In the genomic region with DNA sequence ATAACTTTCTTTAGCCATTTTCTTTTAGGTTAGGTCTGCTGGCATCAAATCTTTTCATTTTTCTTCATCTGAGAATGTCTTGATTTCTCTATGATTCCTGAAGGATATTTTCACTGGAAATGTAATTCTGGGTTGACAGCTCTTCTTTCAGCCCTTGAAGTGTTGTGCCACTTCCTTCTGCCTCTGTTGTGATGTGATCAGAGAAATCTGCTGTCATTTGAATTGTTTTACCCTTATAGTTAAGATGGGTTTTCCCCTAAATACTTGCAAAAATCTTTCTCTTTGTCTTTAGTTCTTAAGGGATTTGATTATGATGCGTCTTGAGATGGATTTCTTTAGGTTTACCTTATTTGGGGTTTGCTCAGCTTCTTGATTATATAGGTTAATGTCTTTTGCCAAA, we compare ENCODE assay signal across 1 cellular context.
TF ChIP-seq lines count a peak whose summit lies in the region.

No MANE protein-coding gene starts in this region.

TF ChIP-seq in GM23338, 12 proteins besides CTCF, POLR2A, EP300 and RAD21 (continued from another document):
- TF ChIP-seq, protein P1, sequence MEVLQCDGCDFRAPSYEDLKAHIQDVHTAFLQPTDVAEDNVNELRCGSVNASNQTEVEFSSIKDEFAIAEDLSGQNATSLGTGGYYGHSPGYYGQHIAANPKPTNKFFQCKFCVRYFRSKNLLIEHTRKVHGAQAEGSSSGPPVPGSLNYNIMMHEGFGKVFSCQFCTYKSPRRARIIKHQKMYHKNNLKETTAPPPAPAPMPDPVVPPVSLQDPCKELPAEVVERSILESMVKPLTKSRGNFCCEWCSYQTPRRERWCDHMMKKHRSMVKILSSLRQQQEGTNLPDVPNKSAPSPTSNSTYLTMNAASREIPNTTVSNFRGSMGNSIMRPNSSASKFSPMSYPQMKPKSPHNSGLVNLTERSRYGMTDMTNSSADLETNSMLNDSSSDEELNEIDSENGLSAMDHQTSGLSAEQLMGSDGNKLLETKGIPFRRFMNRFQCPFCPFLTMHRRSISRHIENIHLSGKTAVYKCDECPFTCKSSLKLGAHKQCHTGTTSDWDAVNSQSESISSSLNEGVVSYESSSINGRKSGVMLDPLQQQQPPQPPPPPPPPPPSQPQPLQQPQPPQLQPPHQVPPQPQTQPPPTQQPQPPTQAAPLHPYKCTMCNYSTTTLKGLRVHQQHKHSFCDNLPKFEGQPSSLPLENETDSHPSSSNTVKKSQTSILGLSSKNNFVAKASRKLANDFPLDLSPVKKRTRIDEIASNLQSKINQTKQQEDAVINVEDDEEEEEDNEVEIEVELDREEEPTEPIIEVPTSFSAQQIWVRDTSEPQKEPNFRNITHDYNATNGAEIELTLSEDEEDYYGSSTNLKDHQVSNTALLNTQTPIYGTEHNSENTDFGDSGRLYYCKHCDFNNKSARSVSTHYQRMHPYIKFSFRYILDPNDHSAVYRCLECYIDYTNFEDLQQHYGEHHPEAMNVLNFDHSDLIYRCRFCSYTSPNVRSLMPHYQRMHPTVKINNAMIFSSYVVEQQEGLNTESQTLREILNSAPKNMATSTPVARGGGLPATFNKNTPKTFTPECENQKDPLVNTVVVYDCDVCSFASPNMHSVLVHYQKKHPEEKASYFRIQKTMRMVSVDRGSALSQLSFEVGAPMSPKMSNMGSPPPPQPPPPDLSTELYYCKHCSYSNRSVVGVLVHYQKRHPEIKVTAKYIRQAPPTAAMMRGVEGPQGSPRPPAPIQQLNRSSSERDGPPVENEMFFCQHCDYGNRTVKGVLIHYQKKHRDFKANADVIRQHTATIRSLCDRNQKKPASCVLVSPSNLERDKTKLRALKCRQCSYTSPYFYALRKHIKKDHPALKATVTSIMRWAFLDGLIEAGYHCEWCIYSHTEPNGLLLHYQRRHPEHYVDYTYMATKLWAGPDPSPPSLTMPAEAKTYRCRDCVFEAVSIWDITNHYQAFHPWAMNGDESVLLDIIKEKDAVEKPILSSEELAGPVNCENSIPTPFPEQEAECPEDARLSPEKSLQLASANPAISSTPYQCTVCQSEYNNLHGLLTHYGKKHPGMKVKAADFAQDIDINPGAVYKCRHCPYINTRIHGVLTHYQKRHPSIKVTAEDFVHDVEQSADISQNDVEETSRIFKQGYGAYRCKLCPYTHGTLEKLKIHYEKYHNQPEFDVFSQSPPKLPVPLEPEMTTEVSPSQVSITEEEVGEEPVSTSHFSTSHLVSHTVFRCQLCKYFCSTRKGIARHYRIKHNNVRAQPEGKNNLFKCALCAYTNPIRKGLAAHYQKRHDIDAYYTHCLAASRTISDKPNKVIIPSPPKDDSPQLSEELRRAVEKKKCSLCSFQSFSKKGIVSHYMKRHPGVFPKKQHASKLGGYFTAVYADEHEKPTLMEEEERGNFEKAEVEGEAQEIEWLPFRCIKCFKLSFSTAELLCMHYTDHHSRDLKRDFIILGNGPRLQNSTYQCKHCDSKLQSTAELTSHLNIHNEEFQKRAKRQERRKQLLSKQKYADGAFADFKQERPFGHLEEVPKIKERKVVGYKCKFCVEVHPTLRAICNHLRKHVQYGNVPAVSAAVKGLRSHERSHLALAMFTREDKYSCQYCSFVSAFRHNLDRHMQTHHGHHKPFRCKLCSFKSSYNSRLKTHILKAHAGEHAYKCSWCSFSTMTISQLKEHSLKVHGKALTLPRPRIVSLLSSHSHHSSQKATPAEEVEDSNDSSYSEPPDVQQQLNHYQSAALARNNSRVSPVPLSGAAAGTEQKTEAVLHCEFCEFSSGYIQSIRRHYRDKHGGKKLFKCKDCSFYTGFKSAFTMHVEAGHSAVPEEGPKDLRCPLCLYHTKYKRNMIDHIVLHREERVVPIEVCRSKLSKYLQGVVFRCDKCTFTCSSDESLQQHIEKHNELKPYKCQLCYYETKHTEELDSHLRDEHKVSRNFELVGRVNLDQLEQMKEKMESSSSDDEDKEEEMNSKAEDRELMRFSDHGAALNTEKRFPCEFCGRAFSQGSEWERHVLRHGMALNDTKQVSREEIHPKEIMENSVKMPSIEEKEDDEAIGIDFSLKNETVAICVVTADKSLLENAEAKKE (CRISPR knock-in tag; IDR thresholded peaks at IDR 0.05): no peak
- TF ChIP-seq ZNF331 (CRISPR knock-in tag; IDR thresholded peaks at IDR 0.05; ENCODE audit: low read depth): no peak
- TF ChIP-seq, protein P2, sequence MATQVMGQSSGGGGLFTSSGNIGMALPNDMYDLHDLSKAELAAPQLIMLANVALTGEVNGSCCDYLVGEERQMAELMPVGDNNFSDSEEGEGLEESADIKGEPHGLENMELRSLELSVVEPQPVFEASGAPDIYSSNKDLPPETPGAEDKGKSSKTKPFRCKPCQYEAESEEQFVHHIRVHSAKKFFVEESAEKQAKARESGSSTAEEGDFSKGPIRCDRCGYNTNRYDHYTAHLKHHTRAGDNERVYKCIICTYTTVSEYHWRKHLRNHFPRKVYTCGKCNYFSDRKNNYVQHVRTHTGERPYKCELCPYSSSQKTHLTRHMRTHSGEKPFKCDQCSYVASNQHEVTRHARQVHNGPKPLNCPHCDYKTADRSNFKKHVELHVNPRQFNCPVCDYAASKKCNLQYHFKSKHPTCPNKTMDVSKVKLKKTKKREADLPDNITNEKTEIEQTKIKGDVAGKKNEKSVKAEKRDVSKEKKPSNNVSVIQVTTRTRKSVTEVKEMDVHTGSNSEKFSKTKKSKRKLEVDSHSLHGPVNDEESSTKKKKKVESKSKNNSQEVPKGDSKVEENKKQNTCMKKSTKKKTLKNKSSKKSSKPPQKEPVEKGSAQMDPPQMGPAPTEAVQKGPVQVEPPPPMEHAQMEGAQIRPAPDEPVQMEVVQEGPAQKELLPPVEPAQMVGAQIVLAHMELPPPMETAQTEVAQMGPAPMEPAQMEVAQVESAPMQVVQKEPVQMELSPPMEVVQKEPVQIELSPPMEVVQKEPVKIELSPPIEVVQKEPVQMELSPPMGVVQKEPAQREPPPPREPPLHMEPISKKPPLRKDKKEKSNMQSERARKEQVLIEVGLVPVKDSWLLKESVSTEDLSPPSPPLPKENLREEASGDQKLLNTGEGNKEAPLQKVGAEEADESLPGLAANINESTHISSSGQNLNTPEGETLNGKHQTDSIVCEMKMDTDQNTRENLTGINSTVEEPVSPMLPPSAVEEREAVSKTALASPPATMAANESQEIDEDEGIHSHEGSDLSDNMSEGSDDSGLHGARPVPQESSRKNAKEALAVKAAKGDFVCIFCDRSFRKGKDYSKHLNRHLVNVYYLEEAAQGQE (IDR thresholded peaks at IDR 0.05; ENCODE audit: unreplicated experiment): no peak
- TF ChIP-seq, protein P3, sequence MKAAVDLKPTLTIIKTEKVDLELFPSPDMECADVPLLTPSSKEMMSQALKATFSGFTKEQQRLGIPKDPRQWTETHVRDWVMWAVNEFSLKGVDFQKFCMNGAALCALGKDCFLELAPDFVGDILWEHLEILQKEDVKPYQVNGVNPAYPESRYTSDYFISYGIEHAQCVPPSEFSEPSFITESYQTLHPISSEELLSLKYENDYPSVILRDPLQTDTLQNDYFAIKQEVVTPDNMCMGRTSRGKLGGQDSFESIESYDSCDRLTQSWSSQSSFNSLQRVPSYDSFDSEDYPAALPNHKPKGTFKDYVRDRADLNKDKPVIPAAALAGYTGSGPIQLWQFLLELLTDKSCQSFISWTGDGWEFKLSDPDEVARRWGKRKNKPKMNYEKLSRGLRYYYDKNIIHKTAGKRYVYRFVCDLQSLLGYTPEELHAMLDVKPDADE (IDR thresholded peaks at IDR 0.05): no peak
- TF ChIP-seq STAT1 (IDR thresholded peaks at IDR 0.05; ENCODE audit: unreplicated experiment): no peak
- TF ChIP-seq ZNF114 (CRISPR knock-in tag; IDR thresholded peaks at IDR 0.05): no peak
- TF ChIP-seq JUNB (IDR thresholded peaks at IDR 0.05; ENCODE audit: unreplicated experiment): no peak
- TF ChIP-seq POLR2AphosphoS5 (IDR thresholded peaks at IDR 0.05; ENCODE audit: low read depth): no peak
- no peak for TF ChIP-seq EZH2 (IDR thresholded peaks at IDR 0.05; ENCODE audit: low read depth, unreplicated experiment)
- no peak for TF ChIP-seq CREB1 (CRISPR knock-in tag; IDR thresholded peaks at IDR 0.05; ENCODE audit: low read depth)
- no peak for TF ChIP-seq NANOG (IDR thresholded peaks at IDR 0.05; ENCODE audit: borderline replicate concordance)
